In genomic region chr17:38747385-38748328, GRCh38 we compare ENCODE assay signal across 6 cellular contexts. TPM values are rescaled to one million over a fixed set of nuclear protein-coding genes. Genes with fewer than 3 reads are reported as not detected.
DNase-seq lines count a peak whose midpoint lies in the region; TF ChIP-seq lines count a peak whose summit lies in the region.

No MANE protein-coding gene starts in this region.

- peaks cover 54% of the 10 kb centered on the region for H3K79me2 ChIP-seq in smooth muscle cell (ENCODE audit: low read depth)

- peak overlapping the region; percentile 85 for H2AFZ ChIP-seq in smooth muscle cell (ENCODE audit: low read depth)

- H3K9me3 ChIP-seq in BE2C (no peaks in the 10 kb centered on the region), smooth muscle cell (replicated peaks; ENCODE audit: low read depth) (no peaks in the 10 kb centered on the region)

- H3F3A ChIP-seq in smooth muscle cell (ENCODE audit: low read depth), result peaks cover 11% of the 10 kb centered on the region

- peaks cover 47% of the 10 kb centered on the region for H4K20me1 ChIP-seq in smooth muscle cell (ENCODE audit: low read depth)

- peak overlapping the region; percentile 86 for H3K9ac ChIP-seq in smooth muscle cell (ENCODE audit: low read depth)

- H3K27me3 ChIP-seq in BE2C (no peaks in the 10 kb centered on the region), smooth muscle cell (ENCODE audit: low read depth) (peaks cover 6% of the 10 kb centered on the region)

- DNase-seq in BE2C (peak; percentile 65), NB4 (ENCODE audit: low read depth) (no peak), epithelial cell of prostate (ENCODE audit: low read depth, low spot score) (no peak), smooth muscle cell (lab: John Stamatoyannopoulos, UW; ENCODE audit: unreplicated experiment) (peak; percentile 36), DMS153 (lab: John Stamatoyannopoulos, UW) (no peak), NCI-H187 treated with DMSO at 0.1 percent for 48 hours (lab: John Stamatoyannopoulos, UW) (no peak)

- H3K27ac ChIP-seq in epithelial cell of prostate, result peak overlapping the region; percentile 77
- no peak overlapping the region for H3K27ac ChIP-seq in smooth muscle cell (ENCODE audit: low read depth)

- H3K4me3 ChIP-seq in BE2C (ENCODE audit: low read depth, low read length) (peak overlapping the region; percentile 96), NB4 (ENCODE audit: low read depth, low read length) (no peak overlapping the region), smooth muscle cell (peak overlapping the region; percentile 72)

- peak overlapping the region; percentile 98 for H3K4me2 ChIP-seq in smooth muscle cell

- under 1% methylated on average over 52 of the region's 79 CpGs for WGBS in smooth muscle cell (ENCODE audit: low lambda C conversion rate)

- no peak for TF ChIP-seq POLR2A in NB4 (IDR thresholded peaks at IDR 0.05; ENCODE audit: extremely low read depth, insufficient read length)

- no peaks in the 10 kb centered on the region; the same call in 1 of the 2 replicates for H3K36me3 ChIP-seq in BE2C
- H3K36me3 ChIP-seq in smooth muscle cell (ENCODE audit: low read depth), result no peaks in the 10 kb centered on the region

- peaks cover 31% of the 10 kb centered on the region for H3K4me1 ChIP-seq in BE2C
- H3K4me1 ChIP-seq in smooth muscle cell (ENCODE audit: low read depth), result peaks cover 22% of the 10 kb centered on the region

- no peak for TF ChIP-seq CTCF in BE2C (IDR thresholded peaks at IDR 0.05; ENCODE audit: low read depth, low read length)
- peak; percentile 1 for TF ChIP-seq CTCF in NB4 (IDR thresholded peaks at IDR 0.05; ENCODE audit: low read depth, low read length)
- TF ChIP-seq CTCF in smooth muscle cell (IDR thresholded peaks at IDR 0.05; ENCODE audit: borderline replicate concordance, insufficient read depth, poor library complexity, severe bottlenecking), result no peak

RNA-seq across cellular contexts. Expression of gene PCGF2, which starts 0.5 kb away (rescaled TPM):
- polyA plus RNA-seq in BE2C (2012; ENCODE audit: insufficient read depth, insufficient read length, low read depth), result 232 TPM
- total RNA-seq in smooth muscle cell, result 4.7 and 11.6 TPM in 2 replicates
- 6.1 and 11.2 TPM in 2 replicates for polyA plus RNA-seq in smooth muscle cell

RNA-seq across cellular contexts. Expression of gene PSMB3, which starts 4.9 kb away (rescaled TPM):
- polyA plus RNA-seq in BE2C (2012; ENCODE audit: insufficient read depth, insufficient read length, low read depth), result 471 TPM
- 265 and 312 TPM in 2 replicates for total RNA-seq in smooth muscle cell
- polyA plus RNA-seq in smooth muscle cell, result 346 and 358 TPM in 2 replicates

RNA-seq across cellular contexts. Expression of gene CISD3, which starts 17.5 kb away (rescaled TPM):
- 56.3 TPM for polyA plus RNA-seq in BE2C (2012; ENCODE audit: insufficient read depth, insufficient read length, low read depth)
- total RNA-seq in smooth muscle cell, result 0.54 and 1.3 TPM in 2 replicates
- 15.1 and 18.1 TPM in 2 replicates for polyA plus RNA-seq in smooth muscle cell

RNA-seq across cellular contexts. Expression of gene MLLT6, which starts 42.6 kb away (rescaled TPM):
- polyA plus RNA-seq in BE2C (2012; ENCODE audit: insufficient read depth, insufficient read length, low read depth), result 139 TPM
- 11.2 and 12.4 TPM in 2 replicates for total RNA-seq in smooth muscle cell
- polyA plus RNA-seq in smooth muscle cell, result 4.6 and 8.1 TPM in 2 replicates

RNA-seq across cellular contexts. Expression of gene PIP4K2B, which starts 51.7 kb away (rescaled TPM):
- 82.6 TPM for polyA plus RNA-seq in BE2C (2012; ENCODE audit: insufficient read depth, insufficient read length, low read depth)
- 31.9 and 46.5 TPM in 2 replicates for total RNA-seq in smooth muscle cell
- polyA plus RNA-seq in smooth muscle cell, result 11.1 and 13.7 TPM in 2 replicates

Comparison
In these comparisons a context has a peak if more than half of its experiments do, and no peak if none do; other contexts are left out.
1. DNase-seq: peak in BE2C (single experiment) and smooth muscle cell (single experiment); none in NB4 (single experiment), epithelial cell of prostate (single experiment), DMS153 (single experiment) and NCI-H187 treated with DMSO at 0.1 percent for 48 hours (single experiment).